Comparison of ENCODE assay signal across 1 cellular context in the genomic region with DNA sequence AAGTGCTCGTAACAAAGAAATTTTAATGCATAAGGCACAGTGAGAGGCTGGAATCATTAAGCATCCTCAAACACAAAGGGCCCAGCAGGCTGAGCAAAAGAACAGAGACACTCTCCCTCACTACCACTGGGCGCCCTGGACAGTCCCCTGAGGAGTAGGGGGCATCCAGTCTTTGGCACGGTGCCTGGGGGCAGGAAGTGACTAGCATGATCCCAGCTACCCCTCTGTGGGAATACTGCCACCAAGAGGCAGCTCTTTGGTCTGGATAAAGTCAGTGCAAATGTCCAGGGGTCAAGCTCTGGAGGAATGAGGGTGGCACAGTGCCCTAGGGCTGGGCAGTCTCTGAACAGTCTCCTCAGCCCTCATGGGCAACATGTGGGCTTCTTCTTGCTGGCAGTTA.
TF ChIP-seq lines count a peak whose summit lies in the region.

No MANE protein-coding gene starts in this region.

TF ChIP-seq in SK-N-SH, 30 proteins besides CTCF, POLR2A, EP300 and RAD21:
- no peak for TF ChIP-seq RFX5 (IDR thresholded peaks at IDR 0.05; ENCODE audit: low read length)
- TF ChIP-seq SMC3 (IDR thresholded peaks at IDR 0.05; ENCODE audit: low read depth, low read length), result no peak
- no peak for TF ChIP-seq MXI1 (IDR thresholded peaks at IDR 0.05; ENCODE audit: low read depth, low read length)
- TF ChIP-seq POLR2AphosphoS5 (IDR thresholded peaks at IDR 0.05; ENCODE audit: low read depth, low read length), result no peak
- TF ChIP-seq GABPA (IDR thresholded peaks at IDR 0.05; ENCODE audit: low read depth), result no peak
- no peak for TF ChIP-seq RXRA (IDR thresholded peaks at IDR 0.05; ENCODE audit: borderline replicate concordance, low read depth)
- TF ChIP-seq SIN3A (IDR thresholded peaks at IDR 0.05; ENCODE audit: borderline replicate concordance, low read depth, low read length), result no peak
- no peak for TF ChIP-seq FOXJ3 (CRISPR knock-in tag; IDR thresholded peaks at IDR 0.05)
